14 cellular contexts compared by ENCODE assay signal in the genomic region with DNA sequence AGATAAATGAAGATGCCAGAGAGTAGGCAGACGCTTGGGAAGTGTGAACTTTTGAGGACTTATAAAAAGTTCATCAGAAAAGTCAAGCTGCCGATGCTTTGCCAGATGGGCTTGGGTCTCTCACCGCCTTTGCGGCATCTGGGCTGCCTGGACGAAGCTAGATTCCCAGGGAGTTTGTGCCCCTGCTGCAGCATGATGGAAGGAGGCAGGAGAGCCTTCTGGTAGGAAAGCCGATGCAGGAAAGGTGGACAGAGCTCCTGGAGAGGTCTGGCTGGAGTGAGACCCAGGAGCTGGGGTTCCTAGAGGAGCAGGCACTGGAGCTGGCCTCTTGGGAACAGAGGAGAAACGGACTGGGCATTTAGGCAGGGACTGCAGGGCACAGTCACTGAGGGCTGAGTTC. TPM values are rescaled to one million over a fixed set of nuclear protein-coding genes. Genes with fewer than 3 reads are reported as not detected.
A peak's percentile ranks its signal among the peaks of the same experiment; 100 is the strongest.
DNase-seq lines count a peak whose midpoint lies in the region; ATAC-seq and TF ChIP-seq lines count a peak whose summit lies in the region.
"Had no signal": no experiment of that assay in that cellular context is flagged by ENCODE, and none has a peak within 500 bp of the region (broad histone marks: within the 10 kb centered on the region; RNA-seq: fewer than 3 reads in every experiment).

No MANE protein-coding gene starts in this region.

- ATAC-seq in HCT116 (0 out of 2 replicates have a peak, but pooled peaks have one; percentile 9), GM19467 (IDR thresholded peaks at IDR 0.05; ENCODE audit: unreplicated experiment) (no peak)

- H3K4me3 Mint-ChIP-seq in glutamatergic neuron (ENCODE audit: unreplicated experiment): peak overlapping the region; percentile 42

- peaks cover 0 to 10% (median 0%) of the 10 kb centered on the region in 11 experiments; a peak in 1 of 22 replicates for H4K20me1 ChIP-seq in BLaER1 treated with 17β-estradiol and CSF1 and Interleukin-3, amounts not matched to agents 10 nM and 100 nM
- H4K20me1 ChIP-seq in HCT116 (ENCODE audit: insufficient read depth): no peaks in the 10 kb centered on the region

- H3K4me3 ChIP-seq in BLaER1 treated with 17β-estradiol and CSF1 and Interleukin-3, amounts not matched to agents 10 nM and 100 nM: no peak overlapping the region
- H3K4me3 ChIP-seq in HCT116 (replicated peaks in 1 of 2; ENCODE audit: low read depth in 1 of 2, low read length in 2 of 2): no peak overlapping the region
- H3K4me3 ChIP-seq in BE2C (ENCODE audit: low read depth, low read length): no peak overlapping the region

- H3K4me1 ChIP-seq in BLaER1 treated with 17β-estradiol and CSF1 and Interleukin-3, amounts not matched to agents 10 nM and 100 nM: peaks cover 51 to 67% (median 62%) of the 10 kb centered on the region in 10 experiments
- H3K4me1 ChIP-seq in HCT116 (ENCODE audit: control insufficient read depth in 1 of 2, insufficient read depth in 2 of 2, low read length in 2 of 2) (peaks cover 11 to 23% of the 10 kb centered on the region in 2 experiments; a peak in 3 of 4 replicates), BE2C (no peaks in the 10 kb centered on the region)

- peaks cover 10% of the 10 kb centered on the region for H3K36me3 Mint-ChIP-seq in glutamatergic neuron (ENCODE audit: unreplicated experiment)

- no peaks in the 10 kb centered on the region for H3K79me2 ChIP-seq in HCT116 (ENCODE audit: insufficient read depth, low read length)

- no peak for DNase-seq in HCT116 (ENCODE audit: low read depth, low spot score)
- DNase-seq in glutamatergic neuron: no peak
- DNase-seq in stimulated activated CD8-positive, alpha-beta memory T cell treated with anti-CD3 and anti-CD28 coated beads, Interleukin-4, amount 100 ng/mL, for 48 hours: peak; percentile 10
- no peak for DNase-seq in GDM1 (lab: John Stamatoyannopoulos, UW)
- DNase-seq in BE2C: no peak
- DNase-seq: ACHN, GOT3, NCI-H1092 treated with DMSO at 0.1 percent for 48 hours, NCI-H2081, NCI-H510A, NCI-H82, SIG-M5 had no signal

- peaks cover 8% of the 10 kb centered on the region for H3K27me3 Mint-ChIP-seq in glutamatergic neuron (ENCODE audit: unreplicated experiment)

- H3K27ac Mint-ChIP-seq in glutamatergic neuron (ENCODE audit: unreplicated experiment): peak overlapping the region; percentile 39

- H3K9me2 ChIP-seq in HCT116 (ENCODE audit: insufficient read depth): no peaks in the 10 kb centered on the region

- no peaks in the 10 kb centered on the region for H3K27me3 ChIP-seq in BLaER1 treated with 17β-estradiol and CSF1 and Interleukin-3, amounts not matched to agents 10 nM and 100 nM
- H3K27me3 ChIP-seq in HCT116 (ENCODE audit: insufficient read depth, low read length): peaks cover 13% of the 10 kb centered on the region; the same call in 1 of the 2 replicates
- H3K27me3 ChIP-seq in BE2C: no peaks in the 10 kb centered on the region

- no peaks in the 10 kb centered on the region for H3K36me3 ChIP-seq in BLaER1 treated with 17β-estradiol and CSF1 and Interleukin-3, amounts not matched to agents 10 nM and 100 nM
- H3K36me3 ChIP-seq in HCT116 (ENCODE audit: control insufficient read depth in 1 of 2, insufficient read depth in 2 of 2, low read length in 2 of 2) (no peaks in the 10 kb centered on the region), BE2C (no peaks in the 10 kb centered on the region)

- TF ChIP-seq CTCF in HCT116 (IDR thresholded peaks at IDR 0.05 in 2 of 3, conservative IDR thresholded peaks at IDR 0.05 in 1 of 3; ENCODE audit: borderline replicate concordance in 1 of 3, insufficient read depth in 1 of 3, low read depth in 2 of 3, low read length in 2 of 3) (no peak), glutamatergic neuron (IDR thresholded peaks at IDR 0.05; ENCODE audit: partially characterized antibody, unreplicated experiment) (no peak), BE2C (IDR thresholded peaks at IDR 0.05; ENCODE audit: low read depth, low read length) (no peak)

- H3K9me3 ChIP-seq in BLaER1 treated with 17β-estradiol and CSF1 and Interleukin-3, amounts not matched to agents 10 nM and 100 nM (replicated peaks in 1 of 11): no peaks in the 10 kb centered on the region
- H3K9me3 ChIP-seq in HCT116 (ENCODE audit: control insufficient read depth in 1 of 2, insufficient read depth in 1 of 2, low read depth in 1 of 2, low read length in 2 of 2) (no peaks in the 10 kb centered on the region), BE2C (no peaks in the 10 kb centered on the region; the same call in 1 of the 2 replicates)

- H3K9ac ChIP-seq in BLaER1 treated with 17β-estradiol and CSF1 and Interleukin-3, amounts not matched to agents 10 nM and 100 nM: no peak overlapping the region
- H3K9ac ChIP-seq in HCT116 (ENCODE audit: low read length): no peak overlapping the region

- no TSS peak for BruUV-seq in HCT116 (replicated peaks; lab: Mats Ljungman, UMichigan)

- CTCF ChIA-PET in HCT116 (lab: Charles Lee): no interaction called here

- no peak for TF ChIP-seq POLR2A in HCT116 (IDR thresholded peaks at IDR 0.05; ENCODE audit: borderline replicate concordance, extremely low read depth, insufficient read depth, insufficient read length)

- H3K9me3 Mint-ChIP-seq in glutamatergic neuron (ENCODE audit: unreplicated experiment): peaks cover 2% of the 10 kb centered on the region

- intact Hi-C loops in HCT116 (cut with micrococcal nuclease): no loop called here

- H3K4me2 ChIP-seq in BLaER1 treated with 17β-estradiol and CSF1 and Interleukin-3, amounts not matched to agents 10 nM and 100 nM: peak overlapping the region; percentile 5 to 93 (median 64); a peak in 20 of 22 replicates
- H3K4me2 ChIP-seq in HCT116 (ENCODE audit: low read length): peak overlapping the region; percentile 20; the same call in 1 of the 2 replicates

- POLR2A ChIA-PET in HCT116 (lab: Charles Lee): no interaction called here

- peaks cover 42% of the 10 kb centered on the region for H3K4me1 Mint-ChIP-seq in glutamatergic neuron (ENCODE audit: low read depth, unreplicated experiment)

- RAD21 ChIA-PET in HCT116 (lab: Charles Lee; ENCODE audit: low non-redundant PET in 1 of 2, low total read pairs in 2 of 2, uncharacterized antibody in 2 of 2, unreplicated experiment in 2 of 2): no interaction called here

- TF ChIP-seq RAD21 in HCT116 (IDR thresholded peaks at IDR 0.05; ENCODE audit: low read depth): no peak

- H3K27ac ChIP-seq in BLaER1 treated with 17β-estradiol and CSF1 and Interleukin-3, amounts not matched to agents 10 nM and 100 nM: peak overlapping the region in 1 of 11 experiments; percentile 20; a peak in 1 of 22 replicates
- no peak overlapping the region for H3K27ac ChIP-seq in HCT116 (ENCODE audit: low read depth, low read length)

- no peak overlapping the region for H2AFZ ChIP-seq in HCT116 (ENCODE audit: low read depth, low read length, poor library complexity, severe bottlenecking)

TF ChIP-seq in HCT116, 20 proteins besides CTCF, POLR2A, EP300 and RAD21 (continues in another document):
- no peak for TF ChIP-seq EZH2phosphoT487 (IDR thresholded peaks at IDR 0.05; ENCODE audit: borderline replicate concordance)
- no peak for TF ChIP-seq EGR1 (IDR thresholded peaks at IDR 0.05; ENCODE audit: low read depth)
- no peak for TF ChIP-seq ZNF274 (IDR thresholded peaks at IDR 0.05; ENCODE audit: low read depth, low read length)
- no peak for TF ChIP-seq TCF7L2 (IDR thresholded peaks at IDR 0.05; ENCODE audit: borderline replicate concordance, extremely low read depth, insufficient read depth, insufficient read length)
- no peak for TF ChIP-seq ELF1 (IDR thresholded peaks at IDR 0.05; ENCODE audit: borderline replicate concordance, low read depth)
- TF ChIP-seq, protein P1, sequence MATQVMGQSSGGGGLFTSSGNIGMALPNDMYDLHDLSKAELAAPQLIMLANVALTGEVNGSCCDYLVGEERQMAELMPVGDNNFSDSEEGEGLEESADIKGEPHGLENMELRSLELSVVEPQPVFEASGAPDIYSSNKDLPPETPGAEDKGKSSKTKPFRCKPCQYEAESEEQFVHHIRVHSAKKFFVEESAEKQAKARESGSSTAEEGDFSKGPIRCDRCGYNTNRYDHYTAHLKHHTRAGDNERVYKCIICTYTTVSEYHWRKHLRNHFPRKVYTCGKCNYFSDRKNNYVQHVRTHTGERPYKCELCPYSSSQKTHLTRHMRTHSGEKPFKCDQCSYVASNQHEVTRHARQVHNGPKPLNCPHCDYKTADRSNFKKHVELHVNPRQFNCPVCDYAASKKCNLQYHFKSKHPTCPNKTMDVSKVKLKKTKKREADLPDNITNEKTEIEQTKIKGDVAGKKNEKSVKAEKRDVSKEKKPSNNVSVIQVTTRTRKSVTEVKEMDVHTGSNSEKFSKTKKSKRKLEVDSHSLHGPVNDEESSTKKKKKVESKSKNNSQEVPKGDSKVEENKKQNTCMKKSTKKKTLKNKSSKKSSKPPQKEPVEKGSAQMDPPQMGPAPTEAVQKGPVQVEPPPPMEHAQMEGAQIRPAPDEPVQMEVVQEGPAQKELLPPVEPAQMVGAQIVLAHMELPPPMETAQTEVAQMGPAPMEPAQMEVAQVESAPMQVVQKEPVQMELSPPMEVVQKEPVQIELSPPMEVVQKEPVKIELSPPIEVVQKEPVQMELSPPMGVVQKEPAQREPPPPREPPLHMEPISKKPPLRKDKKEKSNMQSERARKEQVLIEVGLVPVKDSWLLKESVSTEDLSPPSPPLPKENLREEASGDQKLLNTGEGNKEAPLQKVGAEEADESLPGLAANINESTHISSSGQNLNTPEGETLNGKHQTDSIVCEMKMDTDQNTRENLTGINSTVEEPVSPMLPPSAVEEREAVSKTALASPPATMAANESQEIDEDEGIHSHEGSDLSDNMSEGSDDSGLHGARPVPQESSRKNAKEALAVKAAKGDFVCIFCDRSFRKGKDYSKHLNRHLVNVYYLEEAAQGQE (IDR thresholded peaks at IDR 0.05; ENCODE audit: low read depth): no peak
- no peak for TF ChIP-seq EZH2 (IDR thresholded peaks at IDR 0.05)
- TF ChIP-seq SP1 (IDR thresholded peaks at IDR 0.05; ENCODE audit: low read depth): no peak
- TF ChIP-seq SRF (IDR thresholded peaks at IDR 0.05; ENCODE audit: low read depth): no peak

RNA-seq across cellular contexts. Expression of a gene that starts 51.9 kb away (rescaled TPM):
- not detected for total RNA-seq in HCT116 (2021; ENCODE audit: unreplicated experiment)
- 0.01 TPM in 2 replicates for polyA plus RNA-seq in HCT116 (2012)
- 31.2 TPM for total RNA-seq in glutamatergic neuron (ENCODE audit: unreplicated experiment)
- 1.2 TPM for polyA plus RNA-seq in BE2C (2012; ENCODE audit: insufficient read depth, insufficient read length, low read depth)

Comparison
In these comparisons a context has a peak if more than half of its experiments do, and no peak if none do; other contexts are left out.
1. RNA of a gene that starts 51.9 kb away (total RNA-seq): 31.2 TPM in glutamatergic neuron (single experiment); not detected in HCT116 (single experiment); every median in the first group is over 10 times any median in the second.